In the genomic region with DNA sequence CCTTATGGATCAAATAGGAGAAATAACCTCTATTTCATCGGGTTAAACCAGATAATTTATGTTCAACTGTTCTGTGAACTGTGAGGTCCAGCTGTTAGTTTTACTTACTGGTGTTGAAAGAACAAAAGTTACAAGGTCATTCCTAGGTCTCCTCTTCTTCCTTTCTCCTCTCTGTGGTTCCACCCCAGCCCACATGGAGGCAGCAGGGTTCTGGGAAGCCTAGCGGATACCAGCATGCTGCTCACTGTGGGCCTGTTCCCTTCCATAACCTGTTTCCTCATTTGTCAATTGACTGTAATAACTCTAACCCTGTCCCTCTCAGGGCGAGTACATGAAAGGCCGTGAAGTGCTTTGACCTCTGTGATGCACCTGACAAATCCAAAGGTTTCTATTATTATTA, we compare ENCODE assay signal across 8 cellular contexts. TPM values are rescaled to one million over a fixed set of nuclear protein-coding genes. Genes with fewer than 3 reads are reported as not detected.
DNase-seq lines count a peak whose midpoint lies in the region; ATAC-seq and TF ChIP-seq lines count a peak whose summit lies in the region.

No MANE protein-coding gene starts in this region.

- H4K8ac ChIP-seq in neuronal stem cell (ENCODE audit: low read depth, low read length) = no peak overlapping the region

- H3K23ac ChIP-seq in neuronal stem cell (ENCODE audit: low read depth, low read length, poor library complexity) = no peak overlapping the region

- DNase-seq in NCI-H526 (lab: John Stamatoyannopoulos, UW) (peak; percentile 16 to 72), NCI-H526 treated with DMSO at 0.1 percent for 48 hours (lab: John Stamatoyannopoulos, UW) (no peak), NCI-H748 treated with DMSO at 0.1 percent for 48 hours (lab: John Stamatoyannopoulos, UW) (peak; percentile 2), cerebellum (ENCODE audit: low spot score) (peak; percentile 72), right lobe of liver (peak in 2 of 3 donors; percentile 69 to 74), neuronal stem cell (ENCODE audit: low spot score) (no peak), T-helper 2 cell (no peak)
- DNase-seq in activated CD8-positive, alpha-beta memory T cell treated with anti-CD3 and anti-CD28 coated beads for 24 hours = no peak

- no peak overlapping the region for H3K4me2 ChIP-seq in neuronal stem cell (ENCODE audit: insufficient read depth, low read length, poor library complexity, severe bottlenecking)

- TF ChIP-seq POLR2A in right lobe of liver (IDR thresholded peaks at IDR 0.05) = no peak

- H3K79me1 ChIP-seq in neuronal stem cell (ENCODE audit: low read depth, low read length) = no peaks in the 10 kb centered on the region

- H3K18ac ChIP-seq in neuronal stem cell (ENCODE audit: low read length) = no peak overlapping the region

- H3K27ac ChIP-seq in right lobe of liver (no peak overlapping the region), neuronal stem cell (replicated peaks; ENCODE audit: low read length) (no peak overlapping the region)

- H3K4me3 ChIP-seq in right lobe of liver = no peak overlapping the region
- H3K4me3 ChIP-seq in neuronal stem cell (ENCODE audit: low read length in 2 of 2) = no peak overlapping the region

- H3K36me3 ChIP-seq in right lobe of liver (peaks cover 0 to 7% (median 0%) of the 10 kb centered on the region in 4 donors), neuronal stem cell (replicated peaks in 1 of 2; ENCODE audit: control insufficient read depth in 2 of 2, insufficient read depth in 2 of 2, low read length in 2 of 2) (peaks cover 20 to 63% of the 10 kb centered on the region in 2 donors)

- peak; percentile 83 to 93 (median 89) for ATAC-seq in right lobe of liver

- intact Hi-C loops in right lobe of liver (cut with DNase I) = loop anchor here in 1 of 2 donors (10.0 kb wide), 1 partner anchor 251 kb away; no protein-coding TSS in a partner anchor

- H3K9ac ChIP-seq in neuronal stem cell (ENCODE audit: low read depth, low read length, poor library complexity) = no peak overlapping the region

- H3K9me3 ChIP-seq in right lobe of liver = no peaks in the 10 kb centered on the region
- no peaks in the 10 kb centered on the region for H3K9me3 ChIP-seq in neuronal stem cell (replicated peaks in 1 of 2; ENCODE audit: control insufficient read depth in 2 of 2, insufficient read depth in 1 of 2, low read depth in 1 of 2, low read length in 2 of 2)

- no peak overlapping the region for H2AK5ac ChIP-seq in neuronal stem cell (ENCODE audit: low read depth, low read length)

- H3K4me1 ChIP-seq in right lobe of liver = peaks cover 0 to 3% (median 0%) of the 10 kb centered on the region in 4 donors
- H3K4me1 ChIP-seq in neuronal stem cell (ENCODE audit: control insufficient read depth in 2 of 2, insufficient read depth in 1 of 2, low read depth in 1 of 2, low read length in 2 of 2) = peaks cover 0 to 14% of the 10 kb centered on the region in 2 donors

- no peak overlapping the region for H2BK5ac ChIP-seq in neuronal stem cell (ENCODE audit: low read length)

- no peak overlapping the region for H4K91ac ChIP-seq in neuronal stem cell (ENCODE audit: low read depth, low read length, poor library complexity)

- no peak overlapping the region for H2AFZ ChIP-seq in neuronal stem cell (ENCODE audit: low read length)

- TF ChIP-seq CTCF in right lobe of liver (IDR thresholded peaks at IDR 0.05) = peak; percentile 58 to 66 (median 62)

- H3K4ac ChIP-seq in neuronal stem cell (ENCODE audit: low read length) = no peak overlapping the region

- no peak overlapping the region for H2BK120ac ChIP-seq in neuronal stem cell (ENCODE audit: low read depth, low read length)

- no peaks in the 10 kb centered on the region for H3K27me3 ChIP-seq in right lobe of liver
- no peaks in the 10 kb centered on the region for H3K27me3 ChIP-seq in neuronal stem cell (ENCODE audit: control insufficient read depth in 3 of 3, insufficient read depth in 3 of 3, low read depth in 1 of 3, low read length in 3 of 3)

- H3K14ac ChIP-seq in neuronal stem cell (ENCODE audit: low read length) = no peak overlapping the region

- WGBS in right lobe of liver (ENCODE audit: insufficient coverage, low coverage, low lambda C conversion rate, missing lambda C conversion rate) = 29% methylated on average over 4 of the region's 4 CpGs
- no CpG with 5 or more reads among the region's 4 CpGs for WGBS in neuronal stem cell (ENCODE audit: extremely low coverage in 2 of 2, insufficient read length in 2 of 2, insufficient replicate concordance in 1 of 2), 2 donors

- no peak overlapping the region for H2BK15ac ChIP-seq in neuronal stem cell (ENCODE audit: low read length)

- H2BK12ac ChIP-seq in neuronal stem cell (ENCODE audit: low read length) = no peak overlapping the region

RNA-seq across cellular contexts. Expression of a gene that starts 27.8 kb away (rescaled TPM):
- total RNA-seq in cerebellum (4.4 TPM), right lobe of liver (1 to 10 TPM in 5 of 6 experiments, under 1 TPM in 1; 0.81 to 5.4 (median 1.6) TPM)
- 6.6 TPM for polyA plus RNA-seq in neuronal stem cell (2013, experiment 1 of 2)
- 6.9 TPM for polyA plus RNA-seq in neuronal stem cell (2013, experiment 2 of 2)

Comparison
In these comparisons a context has a peak if more than half of its experiments do, and no peak if none do; other contexts are left out.
1. DNase-seq: peak in NCI-H526 (2 of 2), NCI-H748 treated with DMSO at 0.1 percent for 48 hours (single experiment), cerebellum (single experiment) and right lobe of liver (2 of 3); none in NCI-H526 treated with DMSO at 0.1 percent for 48 hours (single experiment), neuronal stem cell (single experiment), activated CD8-positive, alpha-beta memory T cell treated with anti-CD3 and anti-CD28 coated beads for 24 hours (single experiment) and T-helper 2 cell (0 of 5).